17 cellular contexts compared by ENCODE assay signal in genomic region chr11:133906241-133906640, GRCh38. TPM values are rescaled to one million over a fixed set of nuclear protein-coding genes. Genes with fewer than 3 reads are reported as not detected.
DNase-seq lines count a peak whose midpoint lies in the region; ATAC-seq and TF ChIP-seq lines count a peak whose summit lies in the region.
"Had no signal": no experiment of that assay in that cellular context is flagged by ENCODE, and none has a peak within 500 bp of the region (broad histone marks: within the 10 kb centered on the region; RNA-seq: fewer than 3 reads in every experiment).

No MANE protein-coding gene starts in this region.

- no peak for TF ChIP-seq CTCF in natural killer cell (IDR thresholded peaks at IDR 0.05)
- TF ChIP-seq CTCF in chondrocyte (IDR thresholded peaks at IDR 0.05): no peak
- TF ChIP-seq CTCF in sigmoid colon (IDR thresholded peaks at IDR 0.05): no peak
- TF ChIP-seq CTCF in stomach (IDR thresholded peaks at IDR 0.05): no peak
- no peak for TF ChIP-seq CTCF in colonic mucosa (IDR thresholded peaks at IDR 0.05)

- H3K4me1 ChIP-seq in sigmoid colon: no peaks in the 10 kb centered on the region
- H3K4me1 ChIP-seq in stomach: no peaks in the 10 kb centered on the region
- no peaks in the 10 kb centered on the region for H3K4me1 ChIP-seq in colonic mucosa
- H3K4me1 ChIP-seq: HAP-1 had no signal

- no peak for ATAC-seq in natural killer cell treated with Interleukin-12 subunit alpha and Interleukin-12 subunit beta and Interleukin-15 and Interleukin-18, amount 100 ng/mL, for 72 hours
- ATAC-seq in natural killer cell: no peak
- ATAC-seq in GM21381 (IDR thresholded peaks at IDR 0.05; ENCODE audit: unreplicated experiment): no peak

- H3K4me3 Mint-ChIP-seq in natural killer cell treated with Interleukin-12 subunit alpha and Interleukin-12 subunit beta and Interleukin-15 and Interleukin-18, amount 100 ng/mL, for 72 hours: no peak overlapping the region
- H3K4me3 Mint-ChIP-seq in natural killer cell (no peak overlapping the region), chondrocyte (ENCODE audit: unreplicated experiment) (no peak overlapping the region)
- H3K4me3 Mint-ChIP-seq: CD4-positive, alpha-beta memory T cell had no signal

- intact Hi-C loops in natural killer cell (cut with micrococcal nuclease) (no loop called here), sigmoid colon (cut with DNase I) (no loop called here), stomach (cut with DNase I; ENCODE audit: low total_unique reads) (no loop called here), colonic mucosa (cut with DNase I) (no loop called here)

- WGBS in sigmoid colon, 2 donors: 91 to 92% methylated on average over 15 of the region's 15 CpGs
- WGBS in stomach, 5 donors: 84 to 91% (median 89%) methylated on average over 12 to 15 of the region's 15 CpGs

- H3K9ac ChIP-seq in colonic mucosa (ENCODE audit: low read depth in 2 of 2, low read length in 2 of 2): no peak overlapping the region

- no peaks in the 10 kb centered on the region for H3K27me3 Mint-ChIP-seq in natural killer cell treated with Interleukin-12 subunit alpha and Interleukin-12 subunit beta and Interleukin-15 and Interleukin-18, amount 100 ng/mL, for 72 hours
- H3K27me3 Mint-ChIP-seq in natural killer cell (ENCODE audit: low read depth in 2 of 2) (no peaks in the 10 kb centered on the region), chondrocyte (ENCODE audit: low read depth) (no peaks in the 10 kb centered on the region)
- H3K27me3 Mint-ChIP-seq: CD4-positive, alpha-beta memory T cell had no signal

- TF ChIP-seq EP300 in sigmoid colon (IDR thresholded peaks at IDR 0.05) (no peak), stomach (IDR thresholded peaks at IDR 0.05) (no peak)

- H3K4me3 ChIP-seq in sigmoid colon (no peak overlapping the region), stomach (no peak overlapping the region), colonic mucosa (no peak overlapping the region)
- H3K4me3 ChIP-seq: HAP-1, MG63, PC-9 had no signal

- H3K27me3 ChIP-seq in sigmoid colon (no peaks in the 10 kb centered on the region), stomach (no peaks in the 10 kb centered on the region), colonic mucosa (no peaks in the 10 kb centered on the region)
- H3K27me3 ChIP-seq: MG63 had no signal

- H3K9me3 Mint-ChIP-seq in natural killer cell treated with Interleukin-12 subunit alpha and Interleukin-12 subunit beta and Interleukin-15 and Interleukin-18, amount 100 ng/mL, for 72 hours: no peaks in the 10 kb centered on the region
- H3K9me3 Mint-ChIP-seq in natural killer cell (no peaks in the 10 kb centered on the region), chondrocyte (ENCODE audit: low read depth) (no peaks in the 10 kb centered on the region)
- H3K9me3 Mint-ChIP-seq: CD4-positive, alpha-beta memory T cell had no signal

- no peak overlapping the region for H3K27ac Mint-ChIP-seq in natural killer cell treated with Interleukin-12 subunit alpha and Interleukin-12 subunit beta and Interleukin-15 and Interleukin-18, amount 100 ng/mL, for 72 hours
- no peak overlapping the region for H3K27ac Mint-ChIP-seq in natural killer cell
- H3K27ac Mint-ChIP-seq in chondrocyte (ENCODE audit: unreplicated experiment): no peak overlapping the region
- H3K27ac Mint-ChIP-seq: CD4-positive, alpha-beta memory T cell had no signal

- H3K9me3 ChIP-seq in sigmoid colon (no peaks in the 10 kb centered on the region), stomach (no peaks in the 10 kb centered on the region), colonic mucosa (no peaks in the 10 kb centered on the region)
- H3K9me3 ChIP-seq: HAP-1, MG63 had no signal

- DNase-seq in natural killer cell treated with Interleukin-12 subunit alpha and Interleukin-12 subunit beta and Interleukin-15 and Interleukin-18, amount 100 ng/mL, for 72 hours (ENCODE audit: low spot score): peak; percentile 42
- DNase-seq in natural killer cell (no peak), chondrocyte (ENCODE audit: low spot score) (peak; percentile 79), sigmoid colon (peak; percentile 52), stomach (no peak), colonic mucosa (no peak)
- DNase-seq: CD4-positive, alpha-beta memory T cell; IMR-90; Karpas-422; MG63; NCI-H1092 treated with DMSO at 0.1 percent for 48 hours; NCI-H2081 treated with DMSO at 0.1 percent for 48 hours; NCI-H510A; NCI-H774; PC-9 had no signal

- H3K36me3 ChIP-seq in sigmoid colon (peaks cover 36 to 78% (median 44%) of the 10 kb centered on the region in 4 donors), stomach (peaks cover 0 to 71% (median 22%) of the 10 kb centered on the region in 4 donors), colonic mucosa (no peaks in the 10 kb centered on the region)
- H3K36me3 ChIP-seq: MG63 had no signal

- H3K4me1 Mint-ChIP-seq in natural killer cell treated with Interleukin-12 subunit alpha and Interleukin-12 subunit beta and Interleukin-15 and Interleukin-18, amount 100 ng/mL, for 72 hours (ENCODE audit: low read depth in 2 of 2): no peaks in the 10 kb centered on the region
- H3K4me1 Mint-ChIP-seq in natural killer cell (no peaks in the 10 kb centered on the region), chondrocyte (ENCODE audit: low read depth) (no peaks in the 10 kb centered on the region)
- H3K4me1 Mint-ChIP-seq: CD4-positive, alpha-beta memory T cell had no signal

- H3K27ac ChIP-seq in sigmoid colon (no peak overlapping the region), stomach (no peak overlapping the region), colonic mucosa (no peak overlapping the region)
- H3K27ac ChIP-seq: PC-9 had no signal

- TF ChIP-seq POLR2A in sigmoid colon (IDR thresholded peaks at IDR 0.05): no peak
- TF ChIP-seq POLR2A in stomach (IDR thresholded peaks at IDR 0.05): no peak

- no peaks in the 10 kb centered on the region for H3K36me3 Mint-ChIP-seq in natural killer cell treated with Interleukin-12 subunit alpha and Interleukin-12 subunit beta and Interleukin-15 and Interleukin-18, amount 100 ng/mL, for 72 hours
- H3K36me3 Mint-ChIP-seq in natural killer cell (no peaks in the 10 kb centered on the region), chondrocyte (ENCODE audit: low read depth) (peaks cover 10% of the 10 kb centered on the region)

RNA-seq across cellular contexts. Expression of gene IGSF9B, which starts 50.5 kb away (rescaled TPM):
- total RNA-seq in natural killer cell treated with Interleukin-12 subunit alpha and Interleukin-12 subunit beta and Interleukin-15 and Interleukin-18, amount 100 ng/mL, for 72 hours: 1 to 10 TPM; 1.8 to 9.1 TPM
- total RNA-seq in natural killer cell (1 to 10 TPM; 2.2 to 6.1 (median 4.3) TPM), chondrocyte (8.4 to 18.3 TPM (median 9.3 TPM) in 3 replicates), sigmoid colon (10 to 100 TPM; 12.5 to 53.7 (median 19.0) TPM), stomach (10 to 100 TPM in 2 of 5 donors, 1 to 10 TPM in 2, under 1 TPM in 1; 0.58 to 22.3 (median 5.5) TPM), colonic mucosa (1 to 10 TPM; 5.0 to 6.0 TPM)
- polyA plus RNA-seq in sigmoid colon (1 to 10 TPM in 1 of 3 donors, under 1 TPM in 1, not detected in 1; under 0.01 to 4.4 TPM), stomach (1 to 10 TPM in 1 of 3 donors, under 1 TPM in 1, not detected in 1; 0.44 to 3.1 TPM)
- total RNA-seq: PC-9 had no signal

Comparison
In these comparisons a context has a peak if more than half of its experiments do, and no peak if none do; other contexts are left out.
1. DNase-seq: peak in natural killer cell treated with Interleukin-12 subunit alpha and Interleukin-12 subunit beta and Interleukin-15 and Interleukin-18, amount 100 ng/mL, for 72 hours (single experiment), chondrocyte (single experiment) and sigmoid colon (single experiment); none in natural killer cell (single experiment), stomach (single experiment) and colonic mucosa (single experiment).